ENCODE assay signal across 8 cellular contexts in the genomic region with DNA sequence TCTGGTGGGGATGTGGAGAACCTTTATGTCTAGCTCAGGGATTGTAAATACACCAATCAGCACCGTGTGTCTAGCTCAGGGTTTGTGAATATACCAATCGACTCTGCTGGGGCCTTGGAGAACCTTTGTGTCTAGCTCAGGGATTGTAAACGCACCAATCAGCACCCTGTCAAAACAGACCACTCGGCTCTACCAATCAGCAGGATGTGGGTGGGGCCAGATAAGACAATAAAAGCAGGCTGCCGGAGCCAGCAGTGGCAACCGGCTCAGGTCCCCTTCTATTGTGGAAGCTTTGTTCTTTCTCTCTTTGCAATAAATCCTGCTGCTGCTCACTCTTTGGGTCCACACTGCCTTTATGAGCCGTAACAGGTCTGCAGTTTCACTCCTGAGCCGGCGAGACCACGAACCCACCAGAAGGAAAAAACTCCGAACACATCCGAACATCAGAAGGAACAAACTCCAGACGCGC. TPM values are rescaled to one million over a fixed set of nuclear protein-coding genes. Genes with fewer than 3 reads are reported as not detected.
A peak's percentile ranks its signal among the peaks of the same experiment; 100 is the strongest.
DNase-seq lines count a peak whose midpoint lies in the region; ATAC-seq and TF ChIP-seq lines count a peak whose summit lies in the region.
"Not testable (repeated sequence)": the region's sequence is repeated elsewhere in the genome, so short reads cannot be mapped to it uniquely, and the experiment has no call there.

No MANE protein-coding gene starts in this region.

- not testable (repeated sequence) for TF ChIP-seq CTCF in CD4-positive, alpha-beta T cell (IDR thresholded peaks at IDR 0.05); KMS-11 (conservative IDR thresholded peaks at IDR 0.05; ENCODE audit: low read depth, low read length)

- not testable (repeated sequence) for H3K27me3 Mint-ChIP-seq in CD4-positive, alpha-beta T cell; activated T-helper 1 cell treated with anti-CD3 and anti-CD28 coated beads, Interleukin-12 subunit alpha, Interleukin-12 subunit beta, Interleukin-2, Interleukin-4 antibody, amounts not matched to agents 30 ng/mL and 10 ng/mL and 1 ng/mL, durations not matched to agents 14 hours and 24 hours and 36 hours (ENCODE audit: insufficient read depth)

- CTCF ChIA-PET in CD4-positive, alpha-beta T cell (lab: Charles Lee): interaction anchor here (0.9 to 4.1 kb wide), 6 partner anchors 9 to 201 kb away, joined by 3 to 74 read pairs (median 31); partner anchors contain the start of genes BLOC1S4 and MRFAP1L1

- H3K36me3 ChIP-seq in KMS-11 (ENCODE audit: insufficient read depth); SJSA1; ectodermal cell (ENCODE audit: control insufficient read depth, insufficient read depth, low read length); neuron (ENCODE audit: insufficient read depth, low read length): not testable (repeated sequence)
- peaks cover 16% of the 10 kb centered on the region for H3K36me3 ChIP-seq in iPS-18a (ENCODE audit: control insufficient read depth, low read depth, low read length)

- H3K79me2 ChIP-seq in KMS-11 (ENCODE audit: insufficient read depth, low read depth): peaks cover 19% of the 10 kb centered on the region

- H3K27ac Mint-ChIP-seq in CD4-positive, alpha-beta T cell: peak overlapping the region; percentile 96
- peak overlapping the region; percentile 97 for H3K27ac Mint-ChIP-seq in activated T-helper 1 cell treated with anti-CD3 and anti-CD28 coated beads, Interleukin-12 subunit alpha, Interleukin-12 subunit beta, Interleukin-2, Interleukin-4 antibody, amounts not matched to agents 30 ng/mL and 10 ng/mL and 1 ng/mL, durations not matched to agents 14 hours and 24 hours and 36 hours

- ATAC-seq in CD4-positive, alpha-beta T cell (ENCODE audit: poor library complexity): peak; percentile 8
- ATAC-seq in stimulated activated naive CD8-positive, alpha-beta T cell treated with anti-CD3 and anti-CD28 coated beads, Interleukin-15, Interleukin-2, amounts not matched to agents 100 U/mL and 50 U/mL, for 24 hours: peak; percentile 3

- not testable (repeated sequence) for H3K27me3 ChIP-seq in CD4-positive, alpha-beta T cell (ENCODE audit: control insufficient read depth, insufficient read depth, low read length); KMS-11 (ENCODE audit: insufficient read depth, low read depth); SJSA1 (replicated peaks); ectodermal cell (ENCODE audit: control insufficient read depth, insufficient read depth, low read length, poor library complexity, severe bottlenecking); iPS-18a (ENCODE audit: control insufficient read depth, insufficient read depth, low read length); neuron (ENCODE audit: insufficient read depth, low read length)

- 76 to 86% methylated on average over 14 of the region's 14 CpGs for WGBS in ectodermal cell, 2 experiments

- not testable (repeated sequence) for H4K20me1 ChIP-seq in KMS-11 (ENCODE audit: insufficient read depth)

- intact Hi-C loops in CD4-positive, alpha-beta T cell (cut with DNase I, micrococcal nuclease): loop anchor here (1.0 to 10.0 kb wide), 2 partner anchors 109 to 112 kb away; partner anchors contain the start of gene KIAA0232 (in 2 of the 2)
- intact Hi-C loops in activated T-helper 1 cell treated with anti-CD3 and anti-CD28 coated beads, Interleukin-12 subunit alpha, Interleukin-12 subunit beta, Interleukin-2, Interleukin-4 antibody, amounts not matched to agents 30 ng/mL and 10 ng/mL and 1 ng/mL, durations not matched to agents 14 hours and 24 hours and 36 hours (cut with micrococcal nuclease): loop anchor here (1.0 to 2.0 kb wide), 3 partner anchors 14 to 430 kb away; partner anchors contain the start of gene MRFAP1

- peaks cover 52% of the 10 kb centered on the region for H3K36me3 Mint-ChIP-seq in CD4-positive, alpha-beta T cell (ENCODE audit: low read depth)
- H3K36me3 Mint-ChIP-seq in activated T-helper 1 cell treated with anti-CD3 and anti-CD28 coated beads, Interleukin-12 subunit alpha, Interleukin-12 subunit beta, Interleukin-2, Interleukin-4 antibody, amounts not matched to agents 30 ng/mL and 10 ng/mL and 1 ng/mL, durations not matched to agents 14 hours and 24 hours and 36 hours (ENCODE audit: low read depth): peaks cover 33% of the 10 kb centered on the region

- H3K9me3 Mint-ChIP-seq in CD4-positive, alpha-beta T cell; activated T-helper 1 cell treated with anti-CD3 and anti-CD28 coated beads, Interleukin-12 subunit alpha, Interleukin-12 subunit beta, Interleukin-2, Interleukin-4 antibody, amounts not matched to agents 30 ng/mL and 10 ng/mL and 1 ng/mL, durations not matched to agents 14 hours and 24 hours and 36 hours: not testable (repeated sequence)

- not testable (repeated sequence) for H3K9me3 ChIP-seq in CD4-positive, alpha-beta T cell (ENCODE audit: control insufficient read depth, low read length); SJSA1 (replicated peaks); ectodermal cell (ENCODE audit: control insufficient read depth, low read length); iPS-18a (ENCODE audit: control insufficient read depth, low read depth, low read length); neuron (ENCODE audit: low read length)

- peak in 9 of 10 experiments; percentile 19 to 57 (median 37) for DNase-seq in CD4-positive, alpha-beta T cell
- peak in 1 of 2 experiments; percentile 19 for DNase-seq in SJSA1 (ENCODE audit: low read depth in 1 of 2, low spot score in 2 of 2)
- peak; percentile 41 for DNase-seq in activated T-helper 1 cell treated with anti-CD3 and anti-CD28 coated beads, Interleukin-12 subunit alpha, Interleukin-12 subunit beta, Interleukin-2, Interleukin-4 antibody, amounts not matched to agents 30 ng/mL and 10 ng/mL and 1 ng/mL, durations not matched to agents 14 hours and 24 hours and 36 hours (ENCODE audit: low spot score)
- peak; percentile 45 for DNase-seq in stimulated activated naive CD8-positive, alpha-beta T cell treated with anti-CD3 and anti-CD28 coated beads, Interleukin-15, Interleukin-2, amounts not matched to agents 100 U/mL and 50 U/mL, for 24 hours

- H3K4me1 ChIP-seq in KMS-11 (ENCODE audit: low read depth, poor library complexity, severe bottlenecking) (peaks cover 17% of the 10 kb centered on the region), SJSA1 (replicated peaks) (peaks cover 35% of the 10 kb centered on the region), ectodermal cell (ENCODE audit: control insufficient read depth, insufficient read depth, low read length) (peaks cover 15% of the 10 kb centered on the region), neuron (ENCODE audit: insufficient read depth, low read length) (peaks cover 19% of the 10 kb centered on the region)
- H3K4me1 ChIP-seq in iPS-18a (ENCODE audit: control insufficient read depth, low read depth, low read length): not testable (repeated sequence)

- H3K4me3 ChIP-seq in KMS-11 (IDR thresholded peaks at IDR 0.05; ENCODE audit: insufficient read depth, low read depth, low read length): not testable (repeated sequence)
- H3K4me3 ChIP-seq in SJSA1 (peak overlapping the region; percentile 75), ectodermal cell (ENCODE audit: insufficient read depth, low read depth, low read length) (peak overlapping the region; percentile 82), iPS-18a (ENCODE audit: low read length) (peak overlapping the region; percentile 80), neuron (ENCODE audit: low read length) (peak overlapping the region; percentile 67)

- peak overlapping the region; percentile 81 for H2AFZ ChIP-seq in KMS-11 (ENCODE audit: low read depth)
- not testable (repeated sequence) for H2AFZ ChIP-seq in neuron (ENCODE audit: low read depth, low read length)

- peak overlapping the region; percentile 45; the same call in 1 of the 2 replicates for H3K4me2 ChIP-seq in KMS-11

- H3K9ac ChIP-seq in KMS-11: peak overlapping the region; percentile 58; the same call in 1 of the 2 replicates
- not testable (repeated sequence) for H3K9ac ChIP-seq in iPS-18a (ENCODE audit: low read length)

- peaks cover 43% of the 10 kb centered on the region for H3K4me1 Mint-ChIP-seq in CD4-positive, alpha-beta T cell (ENCODE audit: low read depth)
- H3K4me1 Mint-ChIP-seq in activated T-helper 1 cell treated with anti-CD3 and anti-CD28 coated beads, Interleukin-12 subunit alpha, Interleukin-12 subunit beta, Interleukin-2, Interleukin-4 antibody, amounts not matched to agents 30 ng/mL and 10 ng/mL and 1 ng/mL, durations not matched to agents 14 hours and 24 hours and 36 hours (ENCODE audit: low read depth): peaks cover 43% of the 10 kb centered on the region

- H3K27ac ChIP-seq in CD4-positive, alpha-beta T cell (ENCODE audit: low read depth, low read length): peak overlapping the region; percentile 76
- peak overlapping the region; percentile 62; the same call in 1 of the 2 replicates for H3K27ac ChIP-seq in KMS-11
- 0 out of 2 replicates have a peak overlapping the region, but pooled peaks have one; percentile 47 for H3K27ac ChIP-seq in SJSA1
- H3K27ac ChIP-seq in ectodermal cell (ENCODE audit: insufficient read depth, low read depth, low read length, poor library complexity, severe bottlenecking): peak overlapping the region; percentile 36
- H3K27ac ChIP-seq in iPS-18a (ENCODE audit: low read length): not testable (repeated sequence)

- POLR2A ChIA-PET in CD4-positive, alpha-beta T cell (lab: Charles Lee): interaction anchor here (0.9 to 7.5 kb wide), 18 partner anchors 9 to 395 kb away, joined by 3 to 245 read pairs (median 14); partner anchors contain the start of genes BLOC1S4, GRPEL1, MAN2B2 and MRFAP1

- peak overlapping the region; percentile 97 for H3K4me3 Mint-ChIP-seq in CD4-positive, alpha-beta T cell
- peak overlapping the region; percentile 98 for H3K4me3 Mint-ChIP-seq in activated T-helper 1 cell treated with anti-CD3 and anti-CD28 coated beads, Interleukin-12 subunit alpha, Interleukin-12 subunit beta, Interleukin-2, Interleukin-4 antibody, amounts not matched to agents 30 ng/mL and 10 ng/mL and 1 ng/mL, durations not matched to agents 14 hours and 24 hours and 36 hours

RNA-seq across cellular contexts. Expression of gene S100P, which starts 20.5 kb away (rescaled TPM):
- 1 to 10 TPM in 1 of 2 experiments, under 1 TPM in 1; 0.58 to 2.8 TPM for total RNA-seq in CD4-positive, alpha-beta T cell
- not detected in 2 replicates for total RNA-seq in SJSA1 (2014; rRNA removed; shearing (Covaris generic))
- total RNA-seq in activated T-helper 1 cell treated with anti-CD3 and anti-CD28 coated beads, Interleukin-12 subunit alpha, Interleukin-12 subunit beta, Interleukin-2, Interleukin-4 antibody, amounts not matched to agents 30 ng/mL and 10 ng/mL and 1 ng/mL, durations not matched to agents 14 hours and 24 hours and 36 hours: 1.7 and 1.9 TPM in 2 replicates
- not detected for polyA plus RNA-seq in ectodermal cell (2013, experiment 1 of 4)
- not detected for polyA plus RNA-seq in ectodermal cell (2013, experiment 2 of 4)
- not detected for polyA plus RNA-seq in ectodermal cell (2013, experiment 3 of 4)
- not detected for polyA plus RNA-seq in ectodermal cell (2013, experiment 4 of 4)

RNA-seq across cellular contexts. Expression of gene MRFAP1, which starts 32.7 kb away (rescaled TPM):
- 100 to 1,000 TPM; 172 to 181 TPM for total RNA-seq in CD4-positive, alpha-beta T cell
- total RNA-seq in SJSA1 (2014; rRNA removed; shearing (Covaris generic)): 65.2 and 84.8 TPM in 2 replicates
- 115 and 119 TPM in 2 replicates for total RNA-seq in activated T-helper 1 cell treated with anti-CD3 and anti-CD28 coated beads, Interleukin-12 subunit alpha, Interleukin-12 subunit beta, Interleukin-2, Interleukin-4 antibody, amounts not matched to agents 30 ng/mL and 10 ng/mL and 1 ng/mL, durations not matched to agents 14 hours and 24 hours and 36 hours
- polyA plus RNA-seq in ectodermal cell (2013, experiment 1 of 4): 315 TPM
- 315 TPM for polyA plus RNA-seq in ectodermal cell (2013, experiment 2 of 4)
- 228 TPM for polyA plus RNA-seq in ectodermal cell (2013, experiment 3 of 4)
- polyA plus RNA-seq in ectodermal cell (2013, experiment 4 of 4): 273 TPM

RNA-seq across cellular contexts. Expression of gene MRFAP1L1, which starts 36.4 kb away (rescaled TPM):
- 10 to 100 TPM; 26.6 to 27.0 TPM for total RNA-seq in CD4-positive, alpha-beta T cell
- 37.4 and 41.0 TPM in 2 replicates for total RNA-seq in SJSA1 (2014; rRNA removed; shearing (Covaris generic))
- total RNA-seq in activated T-helper 1 cell treated with anti-CD3 and anti-CD28 coated beads, Interleukin-12 subunit alpha, Interleukin-12 subunit beta, Interleukin-2, Interleukin-4 antibody, amounts not matched to agents 30 ng/mL and 10 ng/mL and 1 ng/mL, durations not matched to agents 14 hours and 24 hours and 36 hours: 51.7 and 53.9 TPM in 2 replicates
- 90.7 TPM for polyA plus RNA-seq in ectodermal cell (2013, experiment 1 of 4)
- polyA plus RNA-seq in ectodermal cell (2013, experiment 2 of 4): 94.4 TPM
- 68.6 TPM for polyA plus RNA-seq in ectodermal cell (2013, experiment 3 of 4)
- polyA plus RNA-seq in ectodermal cell (2013, experiment 4 of 4): 78.3 TPM

RNA-seq across cellular contexts. Expression of gene BLOC1S4, which starts 42.7 kb away (rescaled TPM):
- 10 to 100 TPM; 24.6 to 27.6 TPM for total RNA-seq in CD4-positive, alpha-beta T cell
- 14.4 and 25.0 TPM in 2 replicates for total RNA-seq in SJSA1 (2014; rRNA removed; shearing (Covaris generic))
- total RNA-seq in activated T-helper 1 cell treated with anti-CD3 and anti-CD28 coated beads, Interleukin-12 subunit alpha, Interleukin-12 subunit beta, Interleukin-2, Interleukin-4 antibody, amounts not matched to agents 30 ng/mL and 10 ng/mL and 1 ng/mL, durations not matched to agents 14 hours and 24 hours and 36 hours: 21.5 and 23.6 TPM in 2 replicates
- polyA plus RNA-seq in ectodermal cell (2013, experiment 1 of 4): 15.5 TPM
- 15.5 TPM for polyA plus RNA-seq in ectodermal cell (2013, experiment 2 of 4)
- 15.9 TPM for polyA plus RNA-seq in ectodermal cell (2013, experiment 3 of 4)
- polyA plus RNA-seq in ectodermal cell (2013, experiment 4 of 4): 18.1 TPM
